In the genomic region with DNA sequence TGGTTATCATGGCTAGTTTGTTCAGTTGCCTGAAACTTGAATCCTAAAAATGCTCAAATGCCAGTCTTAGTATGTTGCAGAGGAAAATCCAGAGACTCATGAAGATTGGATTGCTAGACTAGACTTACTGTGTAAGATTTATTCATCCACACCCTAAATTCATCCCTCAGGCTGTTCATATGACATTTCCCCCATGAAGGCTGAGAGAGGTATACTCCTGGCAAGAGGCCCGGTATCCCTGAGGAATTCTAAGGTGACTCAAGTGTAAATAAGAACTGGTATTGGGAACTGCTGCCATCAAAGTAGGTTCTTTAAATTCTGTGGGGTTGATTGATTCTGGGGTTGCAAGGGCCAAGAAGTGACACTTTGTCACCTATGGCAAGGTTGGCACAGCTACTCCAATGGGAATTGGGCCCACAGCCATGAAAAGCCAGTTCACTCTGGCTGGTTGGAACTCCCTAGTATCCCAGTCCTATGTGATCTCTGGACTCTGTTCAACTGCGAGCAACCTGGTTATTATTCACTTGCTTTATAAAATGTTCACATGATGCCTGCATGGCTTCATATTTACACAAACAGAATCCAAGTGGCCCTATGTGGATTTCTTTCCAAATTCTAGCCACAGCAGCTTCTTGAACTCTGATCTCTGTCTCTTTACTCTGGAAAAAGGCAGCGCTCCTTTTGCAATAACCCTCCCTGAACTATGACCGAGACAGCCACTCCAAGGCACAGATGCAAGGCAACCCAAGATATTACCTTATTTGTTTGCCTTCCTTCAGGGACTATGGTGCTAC, we compare ENCODE assay signal across 21 cellular contexts.
DNase-seq lines count a peak whose midpoint lies in the region; ATAC-seq and TF ChIP-seq lines count a peak whose summit lies in the region.
"Had no signal": no experiment of that assay in that cellular context is flagged by ENCODE, and none has a peak within 500 bp of the region (broad histone marks: within the 10 kb centered on the region; RNA-seq: fewer than 3 reads in every experiment).

No MANE protein-coding gene starts in this region.

- H3K27ac Mint-ChIP-seq in Caco-2 (ENCODE audit: unreplicated experiment) = no peak overlapping the region
- H3K27ac Mint-ChIP-seq: CD4-positive, alpha-beta memory T cell had no signal

- CTCF ChIA-PET in Caco-2 (lab: Charles Lee) = no interaction called here

- H3K36me3 ChIP-seq in Caco-2 (ENCODE audit: control insufficient read depth, insufficient read depth, low read length) (no peaks in the 10 kb centered on the region), mucosa of descending colon (ENCODE audit: low read depth) (no peaks in the 10 kb centered on the region)
- H3K36me3 ChIP-seq: BLaER1 treated with 17β-estradiol and CSF1 and Interleukin-3, amounts not matched to agents 10 nM and 100 nM had no signal

- DNase-seq in Caco-2 = peak; percentile 4 to 52
- DNase-seq in NCI-H226 = peak; percentile 5
- DNase-seq in epithelial cell of esophagus (ENCODE audit: low read depth) = peak; percentile 87
- peak in 1 of 3 donors; percentile 40 for DNase-seq in mucosa of descending colon
- DNase-seq in HCEC 1CT = no peak
- DNase-seq: ACHN; Calu3; CD4-positive, alpha-beta memory T cell; DMS153; KG1; NCI-H1092 treated with DMSO at 0.1 percent for 48 hours; NCI-H1436 treated with DMSO at 0.1 percent for 48 hours; NCI-H2029; NCI-H2171; NCI-H446 treated with DMSO at 0.1 percent for 48 hours; NCI-H526 treated with DMSO at 0.1 percent for 48 hours; SIG-M5 had no signal

- H3K4me1 Mint-ChIP-seq in Caco-2 (ENCODE audit: low read depth, unreplicated experiment) = peaks cover 7% of the 10 kb centered on the region
- H3K4me1 Mint-ChIP-seq: CD4-positive, alpha-beta memory T cell had no signal

- POLR2A ChIA-PET in Caco-2 (lab: Charles Lee) = no interaction called here

- H3K27me3 ChIP-seq in Caco-2 (replicated peaks; ENCODE audit: control insufficient read depth, insufficient read depth, low read length) = no peaks in the 10 kb centered on the region
- H3K27me3 ChIP-seq: BLaER1 treated with 17β-estradiol and CSF1 and Interleukin-3, amounts not matched to agents 10 nM and 100 nM had no signal

- H3K9me3 Mint-ChIP-seq in Caco-2 (ENCODE audit: unreplicated experiment) = no peaks in the 10 kb centered on the region

- H3K27me3 Mint-ChIP-seq in Caco-2 (ENCODE audit: insufficient read depth, unreplicated experiment) = no peaks in the 10 kb centered on the region
- H3K27me3 Mint-ChIP-seq: CD4-positive, alpha-beta memory T cell had no signal

- H3K36me3 Mint-ChIP-seq in Caco-2 (ENCODE audit: insufficient read depth, unreplicated experiment) = no peaks in the 10 kb centered on the region
- H3K36me3 Mint-ChIP-seq: CD4-positive, alpha-beta memory T cell had no signal

- no peak for TF ChIP-seq CTCF in Caco-2 (IDR thresholded peaks at IDR 0.05; ENCODE audit: insufficient read depth in 1 of 2, low read depth in 1 of 2, low read length in 1 of 2, severe bottlenecking in 1 of 2, unreplicated experiment in 1 of 2)
- no peak for TF ChIP-seq CTCF in epithelial cell of esophagus (IDR thresholded peaks at IDR 0.05; ENCODE audit: insufficient read depth, low read depth, low read length, missing control alignments)
- no peak for TF ChIP-seq CTCF in mucosa of descending colon (IDR thresholded peaks at IDR 0.05)

- intact Hi-C loops in Caco-2 (cut with micrococcal nuclease; ENCODE audit: unreplicated experiment) = no loop called here
- intact Hi-C loops in mucosa of descending colon (cut with DNase I, micrococcal nuclease) = no loop called here

- BruUV-seq in Caco-2 (replicated peaks; lab: Mats Ljungman, UMichigan) = no TSS peak

- H3K9me3 ChIP-seq in Caco-2 (no peaks in the 10 kb centered on the region), mucosa of descending colon (no peaks in the 10 kb centered on the region)
- H3K9me3 ChIP-seq: BLaER1 treated with 17β-estradiol and CSF1 and Interleukin-3, amounts not matched to agents 10 nM and 100 nM had no signal

- H3K4me3 Mint-ChIP-seq in Caco-2 (ENCODE audit: unreplicated experiment) = no peak overlapping the region
- H3K4me3 Mint-ChIP-seq: CD4-positive, alpha-beta memory T cell had no signal

- H3K4me3 ChIP-seq in Caco-2 (ENCODE audit: low read depth, low read length) (no peak overlapping the region), epithelial cell of esophagus (ENCODE audit: low read length) (no peak overlapping the region), mucosa of descending colon (no peak overlapping the region)
- H3K4me3 ChIP-seq: BLaER1 treated with 17β-estradiol and CSF1 and Interleukin-3, amounts not matched to agents 10 nM and 100 nM had no signal

- peak; percentile 70 for ATAC-seq in mucosa of descending colon
- ATAC-seq in HG02623 (IDR thresholded peaks at IDR 0.05; ENCODE audit: unreplicated experiment) = no peak
- ATAC-seq in GM18498 (IDR thresholded peaks at IDR 0.05; ENCODE audit: unreplicated experiment) = no peak
- ATAC-seq: SK-N-SH treated with all-trans-retinoic acid at 6 μM for 48 hours had no signal

- H3K4me1 ChIP-seq in Caco-2 (peaks cover 5% of the 10 kb centered on the region; the same call in 1 of the 2 replicates), mucosa of descending colon (ENCODE audit: low read depth) (no peaks in the 10 kb centered on the region)
- H3K4me1 ChIP-seq: BLaER1 treated with 17β-estradiol and CSF1 and Interleukin-3, amounts not matched to agents 10 nM and 100 nM had no signal
